ENCODE assay signal across 13 cellular contexts in the genomic region with DNA sequence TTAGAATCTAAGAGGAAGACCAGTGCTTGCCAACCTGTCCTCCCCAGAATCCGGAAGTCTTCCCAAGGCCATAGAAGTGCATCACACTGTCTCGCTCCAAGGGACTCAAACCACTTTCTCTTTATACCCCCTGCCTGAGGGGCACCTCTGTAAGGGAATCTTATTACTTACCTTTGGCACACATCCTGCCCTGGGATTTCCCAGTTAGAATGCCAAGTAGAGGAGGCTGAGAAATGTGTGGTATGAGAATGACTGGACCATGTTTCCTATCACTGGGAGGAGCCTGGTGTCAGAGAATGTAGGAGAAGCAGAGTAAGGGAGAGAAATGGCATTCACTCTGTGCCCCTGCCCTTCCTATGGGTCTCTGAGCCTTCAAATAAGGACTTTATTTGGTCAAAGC.
DNase-seq lines count a peak whose midpoint lies in the region; ATAC-seq and TF ChIP-seq lines count a peak whose summit lies in the region.
"Had no signal": no experiment of that assay in that cellular context is flagged by ENCODE, and none has a peak within 500 bp of the region (broad histone marks: within the 10 kb centered on the region; RNA-seq: fewer than 3 reads in every experiment).

No MANE protein-coding gene starts in this region.

- H3K9me3 ChIP-seq in GM23248 (ENCODE audit: low read depth), result no peaks in the 10 kb centered on the region
- H3K9me3 ChIP-seq: Peyer's patch had no signal

- in situ Hi-C loops in GM23248 (cut with MboI), result no loop called here

- no peak for TF ChIP-seq CTCF in fibroblast of mammary gland (conservative IDR thresholded peaks at IDR 0.05; ENCODE audit: control insufficient read depth, insufficient read depth, low read depth, low read length)

- H4K5ac ChIP-seq in mesendoderm (ENCODE audit: low read length), result no peak overlapping the region

- peak; percentile 95 for ATAC-seq in SK-N-SH treated with all-trans-retinoic acid at 6 μM for 48 hours

- H3K27ac ChIP-seq in GM23248 (peak overlapping the region; percentile 38; the same call in 1 of the 2 replicates), mesendoderm (ENCODE audit: low read depth, low read length) (no peak overlapping the region)
- H3K27ac ChIP-seq: Peyer's patch had no signal

- WGBS in GM23248 (ENCODE audit: low coverage in 1 of 2, low lambda C conversion rate in 2 of 2, missing lambda C conversion rate in 2 of 2), 2 experiments, result 96 to 100% methylated on average over 2 of the region's 2 CpGs
- no CpG with 5 or more reads among the region's 2 CpGs for WGBS in mesendoderm (ENCODE audit: extremely low coverage, insufficient coverage, low lambda C conversion rate)

- H2BK5ac ChIP-seq in mesendoderm (ENCODE audit: low read length), result no peak overlapping the region

- no peaks in the 10 kb centered on the region for H3K36me3 ChIP-seq in GM23248 (ENCODE audit: low read depth)
- H3K36me3 ChIP-seq in mesendoderm (ENCODE audit: control insufficient read depth, insufficient read depth, low read length), result no peaks in the 10 kb centered on the region

- no peaks in the 10 kb centered on the region for H3K27me3 ChIP-seq in GM23248 (replicated peaks; ENCODE audit: insufficient read depth)
- no peaks in the 10 kb centered on the region for H3K27me3 ChIP-seq in mesendoderm (ENCODE audit: insufficient read depth, low read length, poor library complexity)
- H3K27me3 ChIP-seq: Peyer's patch had no signal

- DNase-seq in GM23248, result peak; percentile 77
- DNase-seq in fibroblast of mammary gland (ENCODE audit: low read depth), result peak; percentile 52
- DNase-seq in renal cortical epithelial cell (ENCODE audit: low read depth), result peak; percentile 98
- no peak for DNase-seq in mesendoderm
- DNase-seq in DMS53 treated with DMSO at 0.1 percent for 48 hours (lab: John Stamatoyannopoulos, UW; ENCODE audit: unreplicated experiment), result no peak
- no peak for DNase-seq in superior temporal gyrus (ENCODE audit: extremely low spot score)
- no peak for DNase-seq in SKM-1 (lab: John Stamatoyannopoulos, UW; ENCODE audit: unreplicated experiment)
- DNase-seq: activated CD4-positive, CD25-positive, alpha-beta regulatory T cell; activated naive CD4-positive, alpha-beta T cell treated with anti-CD3 and anti-CD28 coated beads, Interleukin-2, amount 50 U/mL, for 16 hours; DMS53; NCI-H1436; Peyer's patch had no signal

- H3K9ac ChIP-seq in GM23248, result no peak overlapping the region
- no peak overlapping the region for H3K9ac ChIP-seq in mesendoderm (ENCODE audit: low read length)

- no peak overlapping the region for H4K8ac ChIP-seq in mesendoderm (ENCODE audit: low read depth, low read length)

- H2AK5ac ChIP-seq in mesendoderm (ENCODE audit: low read length), result no peak overlapping the region

- H3F3A ChIP-seq in GM23248 (ENCODE audit: insufficient read depth), result no peaks in the 10 kb centered on the region

- H2BK120ac ChIP-seq in mesendoderm (ENCODE audit: low read depth, low read length), result no peak overlapping the region

- H3K23ac ChIP-seq in mesendoderm (ENCODE audit: low read length), result no peak overlapping the region

- H2BK15ac ChIP-seq in mesendoderm (replicated peaks; ENCODE audit: low read depth), result no peak overlapping the region

- H3K4me2 ChIP-seq in GM23248 (ENCODE audit: unreplicated experiment) (peak overlapping the region; percentile 40), mesendoderm (ENCODE audit: low read length) (no peak overlapping the region)

- no peak overlapping the region for H3K18ac ChIP-seq in mesendoderm (ENCODE audit: low read length)

- no peaks in the 10 kb centered on the region for H4K20me1 ChIP-seq in GM23248 (ENCODE audit: insufficient read depth)

- H3K79me2 ChIP-seq in GM23248 (ENCODE audit: insufficient read depth), result no peaks in the 10 kb centered on the region
- no peaks in the 10 kb centered on the region for H3K79me2 ChIP-seq in mesendoderm (ENCODE audit: control insufficient read depth, insufficient read depth, low read length)

- H3K56ac ChIP-seq in mesendoderm (ENCODE audit: low read length), result no peak overlapping the region

- no peaks in the 10 kb centered on the region for H3K9me2 ChIP-seq in GM23248 (ENCODE audit: insufficient read depth)

- H3K4me3 ChIP-seq in GM23248 (0 out of 2 replicates have a peak overlapping the region, but pooled peaks have one; percentile 21), fibroblast of mammary gland (ENCODE audit: control insufficient read depth, low read depth, low read length) (no peak overlapping the region), mesendoderm (ENCODE audit: low read length) (no peak overlapping the region)
- H3K4me3 ChIP-seq: Peyer's patch had no signal

- H3K4me1 ChIP-seq in GM23248 (ENCODE audit: insufficient read depth) (peaks cover 19% of the 10 kb centered on the region), mesendoderm (ENCODE audit: control insufficient read depth, low read depth, low read length) (no peaks in the 10 kb centered on the region)
- H3K4me1 ChIP-seq: Peyer's patch had no signal

- H3K4ac ChIP-seq in mesendoderm (ENCODE audit: low read depth, low read length), result no peak overlapping the region

- no peak overlapping the region for H2AFZ ChIP-seq in GM23248

- no peaks in the 10 kb centered on the region for H3K79me1 ChIP-seq in mesendoderm (ENCODE audit: low read length)

TF ChIP-seq in SK-N-SH treated with all-trans-retinoic acid at 6 μM for 48 hours, 23 proteins besides CTCF, POLR2A, EP300 and RAD21 (continues in another document):
- TF ChIP-seq OSR1 (CRISPR knock-in tag; IDR thresholded peaks at IDR 0.05), result no peak
- no peak for TF ChIP-seq CSDC2 (CRISPR knock-in tag; IDR thresholded peaks at IDR 0.05)
- TF ChIP-seq BACH2 (CRISPR knock-in tag; IDR thresholded peaks at IDR 0.05; ENCODE audit: borderline replicate concordance), result no peak
- no peak for TF ChIP-seq ESRRG (CRISPR knock-in tag; IDR thresholded peaks at IDR 0.05)
- no peak for TF ChIP-seq ZC3H10 (CRISPR knock-in tag; IDR thresholded peaks at IDR 0.05)
- no peak for TF ChIP-seq SNAI2 (CRISPR knock-in tag; IDR thresholded peaks at IDR 0.05)
- TF ChIP-seq ARNTL (CRISPR knock-in tag; IDR thresholded peaks at IDR 0.05; ENCODE audit: borderline replicate concordance, low read depth), result no peak
- TF ChIP-seq TCF4 (CRISPR knock-in tag; IDR thresholded peaks at IDR 0.05; ENCODE audit: borderline replicate concordance), result no peak
- no peak for TF ChIP-seq TOX (CRISPR knock-in tag; IDR thresholded peaks at IDR 0.05; ENCODE audit: borderline replicate concordance)
- TF ChIP-seq ZFP3 (CRISPR knock-in tag; IDR thresholded peaks at IDR 0.05), result no peak
- TF ChIP-seq ISL1 (CRISPR knock-in tag; IDR thresholded peaks at IDR 0.05), result no peak
- TF ChIP-seq ZNF70 (CRISPR knock-in tag; IDR thresholded peaks at IDR 0.05), result no peak
- no peak for TF ChIP-seq ZFP30 (CRISPR knock-in tag; IDR thresholded peaks at IDR 0.05)
- TF ChIP-seq RARB (CRISPR knock-in tag; IDR thresholded peaks at IDR 0.05), result no peak
- TF ChIP-seq GLIS3 (CRISPR knock-in tag; IDR thresholded peaks at IDR 0.05), result no peak
- TF ChIP-seq, protein P1, sequence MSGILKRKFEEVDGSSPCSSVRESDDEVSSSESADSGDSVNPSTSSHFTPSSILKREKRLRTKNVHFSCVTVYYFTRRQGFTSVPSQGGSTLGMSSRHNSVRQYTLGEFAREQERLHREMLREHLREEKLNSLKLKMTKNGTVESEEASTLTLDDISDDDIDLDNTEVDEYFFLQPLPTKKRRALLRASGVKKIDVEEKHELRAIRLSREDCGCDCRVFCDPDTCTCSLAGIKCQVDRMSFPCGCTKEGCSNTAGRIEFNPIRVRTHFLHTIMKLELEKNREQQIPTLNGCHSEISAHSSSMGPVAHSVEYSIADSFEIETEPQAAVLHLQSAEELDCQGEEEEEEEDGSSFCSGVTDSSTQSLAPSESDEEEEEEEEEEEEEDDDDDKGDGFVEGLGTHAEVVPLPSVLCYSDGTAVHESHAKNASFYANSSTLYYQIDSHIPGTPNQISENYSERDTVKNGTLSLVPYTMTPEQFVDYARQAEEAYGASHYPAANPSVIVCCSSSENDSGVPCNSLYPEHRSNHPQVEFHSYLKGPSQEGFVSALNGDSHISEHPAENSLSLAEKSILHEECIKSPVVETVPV (CRISPR knock-in tag; IDR thresholded peaks at IDR 0.05), result no peak
- no peak for TF ChIP-seq PATZ1 (CRISPR knock-in tag; IDR thresholded peaks at IDR 0.05; ENCODE audit: borderline replicate concordance)
- TF ChIP-seq, protein P2, sequence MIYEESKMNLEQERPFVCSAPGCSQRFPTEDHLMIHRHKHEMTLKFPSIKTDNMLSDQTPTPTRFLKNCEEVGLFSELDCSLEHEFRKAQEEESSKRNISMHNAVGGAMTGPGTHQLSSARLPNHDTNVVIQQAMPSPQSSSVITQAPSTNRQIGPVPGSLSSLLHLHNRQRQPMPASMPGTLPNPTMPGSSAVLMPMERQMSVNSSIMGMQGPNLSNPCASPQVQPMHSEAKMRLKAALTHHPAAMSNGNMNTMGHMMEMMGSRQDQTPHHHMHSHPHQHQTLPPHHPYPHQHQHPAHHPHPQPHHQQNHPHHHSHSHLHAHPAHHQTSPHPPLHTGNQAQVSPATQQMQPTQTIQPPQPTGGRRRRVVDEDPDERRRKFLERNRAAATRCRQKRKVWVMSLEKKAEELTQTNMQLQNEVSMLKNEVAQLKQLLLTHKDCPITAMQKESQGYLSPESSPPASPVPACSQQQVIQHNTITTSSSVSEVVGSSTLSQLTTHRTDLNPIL (CRISPR knock-in tag; IDR thresholded peaks at IDR 0.05; ENCODE audit: low read depth), result no peak

Comparison
In these comparisons a context has a peak if more than half of its experiments do, and no peak if none do; other contexts are left out.
1. DNase-seq: peak in GM23248 (single experiment), fibroblast of mammary gland (single experiment) and renal cortical epithelial cell (single experiment); none in mesendoderm (single experiment), DMS53 treated with DMSO at 0.1 percent for 48 hours (single experiment), superior temporal gyrus (single experiment) and SKM-1 (single experiment).